26 cellular contexts compared by ENCODE assay signal in the genomic region with DNA sequence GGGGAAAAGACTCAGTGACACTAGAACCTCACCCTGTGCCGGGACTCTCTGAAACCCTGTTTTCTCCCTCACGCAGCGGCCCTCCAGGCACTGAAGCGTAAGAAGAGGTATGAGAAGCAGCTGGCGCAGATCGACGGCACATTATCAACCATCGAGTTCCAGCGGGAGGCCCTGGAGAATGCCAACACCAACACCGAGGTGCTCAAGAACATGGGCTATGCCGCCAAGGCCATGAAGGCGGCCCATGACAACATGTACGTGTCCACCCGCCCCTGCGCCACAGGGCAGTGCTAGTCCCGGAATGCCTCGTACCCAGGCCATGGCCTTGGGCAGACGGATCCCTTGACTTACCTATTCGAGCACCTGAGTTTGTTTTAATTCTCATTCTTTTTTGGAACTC.
"Had no signal": no experiment of that assay in that cellular context is flagged by ENCODE, and none has a peak within 500 bp of the region (broad histone marks: within the 10 kb centered on the region; RNA-seq: fewer than 3 reads in every experiment).

No MANE protein-coding gene starts in this region.

- H3K9me3 ChIP-seq: Peyer's patch, SJSA1 had no signal

- H3K27ac ChIP-seq: brain microvascular endothelial cell, cardiac muscle cell, KMS-11, Peyer's patch, SJSA1 had no signal

- H3K4me2 ChIP-seq: KMS-11 had no signal

- H3K4me3 Mint-ChIP-seq: activated CD4-positive, alpha-beta memory T cell treated with anti-CD3 and anti-CD28 coated beads for 36 hours; activated CD4-positive, alpha-beta T cell treated with anti-CD3 and anti-CD28 coated beads, Interleukin-2, amount 10 ng/mL, durations not matched to agents 7 days and 5 days; activated naive CD4-positive, alpha-beta T cell treated with anti-CD3 and anti-CD28 coated beads for 36 hours; activated naive CD8-positive, alpha-beta T cell; activated T-helper 17 cell treated with anti-CD3 and anti-CD28 coated beads, Interleukin-2, amount 50 U/mL, for 72 hours had no signal

- H3K27me3 ChIP-seq: brain microvascular endothelial cell, cardiac muscle cell, Peyer's patch, SJSA1 had no signal

- H3K27ac Mint-ChIP-seq: activated CD4-positive, alpha-beta memory T cell treated with anti-CD3 and anti-CD28 coated beads for 36 hours had no signal

- DNase-seq: activated CD4-positive, alpha-beta memory T cell treated with anti-CD3 and anti-CD28 coated beads for 36 hours; activated CD4-positive, alpha-beta T cell treated with anti-CD3 and anti-CD28 coated beads, Interleukin-2, amount 10 ng/mL, durations not matched to agents 7 days and 5 days; activated CD4-positive, CD25-positive, alpha-beta regulatory T cell; activated CD8-positive, alpha-beta memory T cell treated with anti-CD3 and anti-CD28 coated beads for 24 hours; activated gamma-delta T cell; activated naive CD4-positive, alpha-beta T cell treated with anti-CD3 and anti-CD28 coated beads for 36 hours; activated T-cell treated with anti-CD3 and anti-CD28 coated beads, Interleukin-2, amount 50 U/mL, for 48 hours; brain microvascular endothelial cell; MV-4-11; NCI-H1092 treated with DMSO at 0.1 percent for 48 hours; NCI-H1436; NCI-H1694 treated with DMSO at 0.1 percent for 48 hours; NCI-H2029 treated with DMSO at 0.1 percent for 48 hours; NCI-H524; SHP77; SW 1271; T-helper 2 cell; T1000 had no signal

- FAIRE-seq: TTC549 had no signal

- H3K9me3 Mint-ChIP-seq: activated CD4-positive, alpha-beta memory T cell treated with anti-CD3 and anti-CD28 coated beads for 36 hours; activated CD4-positive, alpha-beta T cell treated with anti-CD3 and anti-CD28 coated beads, Interleukin-2, amount 10 ng/mL, durations not matched to agents 7 days and 5 days; activated naive CD4-positive, alpha-beta T cell treated with anti-CD3 and anti-CD28 coated beads for 36 hours; activated T-helper 17 cell treated with anti-CD3 and anti-CD28 coated beads, Interleukin-2, amount 50 U/mL, for 72 hours had no signal

- H3K9ac ChIP-seq: KMS-11 had no signal

- ATAC-seq: activated T-helper 17 cell treated with anti-CD3 and anti-CD28 coated beads, Interleukin-2, amount 50 U/mL, for 72 hours; SK-N-SH treated with all-trans-retinoic acid at 6 μM for 48 hours had no signal

- H3K27me3 Mint-ChIP-seq: activated CD4-positive, alpha-beta memory T cell treated with anti-CD3 and anti-CD28 coated beads for 36 hours; activated CD4-positive, alpha-beta T cell treated with anti-CD3 and anti-CD28 coated beads, Interleukin-2, amount 10 ng/mL, durations not matched to agents 7 days and 5 days; activated naive CD8-positive, alpha-beta T cell; activated T-helper 17 cell treated with anti-CD3 and anti-CD28 coated beads, Interleukin-2, amount 50 U/mL, for 72 hours had no signal

- H3K4me3 ChIP-seq: cardiac muscle cell, Peyer's patch, SJSA1 had no signal

- H3K4me1 ChIP-seq: SJSA1 had no signal
